ENCODE assay signal across 18 cellular contexts in genomic region chr16:31189412-31189778, GRCh38. TPM values are rescaled to one million over a fixed set of nuclear protein-coding genes. Genes with fewer than 3 reads are reported as not detected.
DNase-seq lines count a peak whose midpoint lies in the region; ATAC-seq and TF ChIP-seq lines count a peak whose summit lies in the region.
"Had no signal": no experiment of that assay in that cellular context is flagged by ENCODE, and none has a peak within 500 bp of the region (broad histone marks: within the 10 kb centered on the region; RNA-seq: fewer than 3 reads in every experiment).

No MANE protein-coding gene starts in this region.

- H3K4me3 Mint-ChIP-seq in activated CD4-positive, alpha-beta T cell treated with anti-CD3 and anti-CD28 coated beads, Interleukin-2, amount 10 ng/mL, durations not matched to agents 7 days and 5 days = no peak overlapping the region
- H3K4me3 Mint-ChIP-seq in activated T-helper 1 cell treated with anti-CD3 and anti-CD28 coated beads, Interleukin-12 subunit alpha, Interleukin-12 subunit beta, Interleukin-2, Interleukin-4 antibody, amounts not matched to agents 30 ng/mL and 10 ng/mL and 1 ng/mL, durations not matched to agents 14 hours and 24 hours and 36 hours = peak overlapping the region; percentile 34
- peak overlapping the region; percentile 13 for H3K4me3 Mint-ChIP-seq in neural crest cell

- no peak overlapping the region for H3K4me3 ChIP-seq in vagina
- H3K4me3 ChIP-seq: lung had no signal

- no peaks in the 10 kb centered on the region for H3K9me3 Mint-ChIP-seq in activated CD4-positive, alpha-beta T cell treated with anti-CD3 and anti-CD28 coated beads, Interleukin-2, amount 10 ng/mL, durations not matched to agents 7 days and 5 days
- no peaks in the 10 kb centered on the region for H3K9me3 Mint-ChIP-seq in activated T-helper 1 cell treated with anti-CD3 and anti-CD28 coated beads, Interleukin-12 subunit alpha, Interleukin-12 subunit beta, Interleukin-2, Interleukin-4 antibody, amounts not matched to agents 30 ng/mL and 10 ng/mL and 1 ng/mL, durations not matched to agents 14 hours and 24 hours and 36 hours
- no peaks in the 10 kb centered on the region for H3K9me3 Mint-ChIP-seq in neural crest cell
- H3K9me3 Mint-ChIP-seq: H9 had no signal

- H3K27me3 Mint-ChIP-seq in activated CD4-positive, alpha-beta T cell treated with anti-CD3 and anti-CD28 coated beads, Interleukin-2, amount 10 ng/mL, durations not matched to agents 7 days and 5 days = no peaks in the 10 kb centered on the region
- no peaks in the 10 kb centered on the region for H3K27me3 Mint-ChIP-seq in activated T-helper 1 cell treated with anti-CD3 and anti-CD28 coated beads, Interleukin-12 subunit alpha, Interleukin-12 subunit beta, Interleukin-2, Interleukin-4 antibody, amounts not matched to agents 30 ng/mL and 10 ng/mL and 1 ng/mL, durations not matched to agents 14 hours and 24 hours and 36 hours (ENCODE audit: insufficient read depth)
- H3K27me3 Mint-ChIP-seq in neural crest cell (ENCODE audit: low read depth) = peaks cover 42% of the 10 kb centered on the region

- peaks cover 93% of the 10 kb centered on the region for H3K36me3 Mint-ChIP-seq in activated CD4-positive, alpha-beta T cell treated with anti-CD3 and anti-CD28 coated beads, Interleukin-2, amount 10 ng/mL, durations not matched to agents 7 days and 5 days (ENCODE audit: low read depth)
- H3K36me3 Mint-ChIP-seq in activated T-helper 1 cell treated with anti-CD3 and anti-CD28 coated beads, Interleukin-12 subunit alpha, Interleukin-12 subunit beta, Interleukin-2, Interleukin-4 antibody, amounts not matched to agents 30 ng/mL and 10 ng/mL and 1 ng/mL, durations not matched to agents 14 hours and 24 hours and 36 hours (ENCODE audit: low read depth) = peaks cover 84% of the 10 kb centered on the region
- peaks cover 81% of the 10 kb centered on the region for H3K36me3 Mint-ChIP-seq in neural crest cell (ENCODE audit: low read depth)

- H3K27me3 ChIP-seq in vagina = no peaks in the 10 kb centered on the region

- POLR2A ChIA-PET in activated CD4-positive, alpha-beta T cell treated with anti-CD3 and anti-CD28 coated beads, Interleukin-2, amount 10 ng/mL, durations not matched to agents 7 days and 5 days (lab: Charles Lee) = interaction anchor here (0.7 to 1.5 kb wide), 3 partner anchors 8 to 509 kb away, joined by 3 to 6 read pairs (median 4); no protein-coding TSS in a partner anchor

- H3K9me3 ChIP-seq in vagina = no peaks in the 10 kb centered on the region

- peaks cover 77% of the 10 kb centered on the region for H3K4me1 Mint-ChIP-seq in activated CD4-positive, alpha-beta T cell treated with anti-CD3 and anti-CD28 coated beads, Interleukin-2, amount 10 ng/mL, durations not matched to agents 7 days and 5 days
- peaks cover 84% of the 10 kb centered on the region for H3K4me1 Mint-ChIP-seq in activated T-helper 1 cell treated with anti-CD3 and anti-CD28 coated beads, Interleukin-12 subunit alpha, Interleukin-12 subunit beta, Interleukin-2, Interleukin-4 antibody, amounts not matched to agents 30 ng/mL and 10 ng/mL and 1 ng/mL, durations not matched to agents 14 hours and 24 hours and 36 hours (ENCODE audit: low read depth)
- H3K4me1 Mint-ChIP-seq in neural crest cell = peaks cover 46% of the 10 kb centered on the region

- TF ChIP-seq POLR2A in vagina (IDR thresholded peaks at IDR 0.05) = no peak

- H3K27ac Mint-ChIP-seq in activated CD4-positive, alpha-beta T cell treated with anti-CD3 and anti-CD28 coated beads, Interleukin-2, amount 10 ng/mL, durations not matched to agents 7 days and 5 days = peak overlapping the region; percentile 3
- peak overlapping the region; percentile 70 for H3K27ac Mint-ChIP-seq in activated T-helper 1 cell treated with anti-CD3 and anti-CD28 coated beads, Interleukin-12 subunit alpha, Interleukin-12 subunit beta, Interleukin-2, Interleukin-4 antibody, amounts not matched to agents 30 ng/mL and 10 ng/mL and 1 ng/mL, durations not matched to agents 14 hours and 24 hours and 36 hours
- no peak overlapping the region for H3K27ac Mint-ChIP-seq in neural crest cell (ENCODE audit: unreplicated experiment)

- TF ChIP-seq CTCF in neural crest cell (conservative IDR thresholded peaks at IDR 0.05) (no peak), vagina (IDR thresholded peaks at IDR 0.05) (no peak)

- ATAC-seq in HG03196 (IDR thresholded peaks at IDR 0.05; ENCODE audit: unreplicated experiment) = no peak
- ATAC-seq: sciatic nerve had no signal

- no peak for DNase-seq in activated CD4-positive, alpha-beta T cell treated with anti-CD3 and anti-CD28 coated beads, Interleukin-2, amount 10 ng/mL, durations not matched to agents 7 days and 5 days
- DNase-seq in activated CD4-positive, alpha-beta T cell treated with anti-CD3 and anti-CD28 coated beads, Interleukin-2, amount 50 U/mL, for 1 hour = no peak
- DNase-seq in activated T-helper 1 cell treated with anti-CD3 and anti-CD28 coated beads, Interleukin-12 subunit alpha, Interleukin-12 subunit beta, Interleukin-2, Interleukin-4 antibody, amounts not matched to agents 30 ng/mL and 10 ng/mL and 1 ng/mL, durations not matched to agents 14 hours and 24 hours and 36 hours (ENCODE audit: low spot score) = no peak
- DNase-seq in neural crest cell (ENCODE audit: low read depth, low spot score) = no peak
- DNase-seq in vagina (ENCODE audit: extremely low spot score in 2 of 2) = no peak
- DNase-seq: EL; H9; KBM-7; NCI-H1105; NCI-H2171 treated with DMSO at 0.1 percent for 48 hours; stimulated activated CD4-positive, alpha-beta T cell treated with anti-CD3 and anti-CD28 coated beads, Interleukin-4, amount 100 ng/mL, for 1 hour; T-helper 9 cell had no signal

- H3K36me3 ChIP-seq in vagina = peaks cover 4 to 99% of the 10 kb centered on the region in 2 donors

- CTCF ChIA-PET in activated CD4-positive, alpha-beta T cell treated with anti-CD3 and anti-CD28 coated beads, Interleukin-2, amount 10 ng/mL, durations not matched to agents 7 days and 5 days (lab: Charles Lee) = interaction anchor here (0.6 to 2.3 kb wide), 8 partner anchors 9 to 254 kb away, joined by 3 to 9 read pairs (median 4); partner anchors contain the start of gene FUS

- peaks cover 2% of the 10 kb centered on the region for H3K4me1 ChIP-seq in vagina

- intact Hi-C loops in activated T-helper 1 cell treated with anti-CD3 and anti-CD28 coated beads, Interleukin-12 subunit alpha, Interleukin-12 subunit beta, Interleukin-2, Interleukin-4 antibody, amounts not matched to agents 30 ng/mL and 10 ng/mL and 1 ng/mL, durations not matched to agents 14 hours and 24 hours and 36 hours (cut with micrococcal nuclease) = no loop called here
- intact Hi-C loops in vagina (cut with DNase I) = loop anchor here (10.0 kb wide), 1 partner anchor 255 kb away; the partner anchor contains the start of gene ZNF843

- H3K27ac ChIP-seq in vagina = no peak overlapping the region
- H3K27ac ChIP-seq: RWPE1 had no signal

RNA-seq across cellular contexts. Expression of gene FUS, which starts 9.5 kb away (rescaled TPM):
- 100 to 1,000 TPM; 552 to 581 TPM for total RNA-seq in activated CD4-positive, alpha-beta T cell treated with anti-CD3 and anti-CD28 coated beads, Interleukin-2, amount 10 ng/mL, durations not matched to agents 7 days and 5 days
- 950 and 955 TPM in 2 replicates for total RNA-seq in activated T-helper 1 cell treated with anti-CD3 and anti-CD28 coated beads, Interleukin-12 subunit alpha, Interleukin-12 subunit beta, Interleukin-2, Interleukin-4 antibody, amounts not matched to agents 30 ng/mL and 10 ng/mL and 1 ng/mL, durations not matched to agents 14 hours and 24 hours and 36 hours
- total RNA-seq in neural crest cell (970 and 984 TPM in 2 replicates), vagina (74.2 TPM)

RNA-seq across cellular contexts. Expression of gene PYCARD, which starts 13.2 kb away (rescaled TPM):
- 10 to 100 TPM; 66.8 to 68.0 TPM for total RNA-seq in activated CD4-positive, alpha-beta T cell treated with anti-CD3 and anti-CD28 coated beads, Interleukin-2, amount 10 ng/mL, durations not matched to agents 7 days and 5 days
- total RNA-seq in activated T-helper 1 cell treated with anti-CD3 and anti-CD28 coated beads, Interleukin-12 subunit alpha, Interleukin-12 subunit beta, Interleukin-2, Interleukin-4 antibody, amounts not matched to agents 30 ng/mL and 10 ng/mL and 1 ng/mL, durations not matched to agents 14 hours and 24 hours and 36 hours = 20.9 and 21.2 TPM in 2 replicates
- total RNA-seq in neural crest cell = 1.7 and 3.3 TPM in 2 replicates
- 85.0 TPM for total RNA-seq in vagina

RNA-seq across cellular contexts. Expression of gene TRIM72, which starts 24.5 kb away (rescaled TPM):
- not detected for total RNA-seq in activated CD4-positive, alpha-beta T cell treated with anti-CD3 and anti-CD28 coated beads, Interleukin-2, amount 10 ng/mL, durations not matched to agents 7 days and 5 days
- total RNA-seq in activated T-helper 1 cell treated with anti-CD3 and anti-CD28 coated beads, Interleukin-12 subunit alpha, Interleukin-12 subunit beta, Interleukin-2, Interleukin-4 antibody, amounts not matched to agents 30 ng/mL and 10 ng/mL and 1 ng/mL, durations not matched to agents 14 hours and 24 hours and 36 hours = 0.10 and 0.15 TPM in 2 replicates
- 0.05 TPM in 1 of 2 replicates, not detected in the other for total RNA-seq in neural crest cell
- total RNA-seq in vagina = not detected

RNA-seq across cellular contexts. Expression of gene PYDC1, which starts 27.5 kb away (rescaled TPM):
- total RNA-seq in activated CD4-positive, alpha-beta T cell treated with anti-CD3 and anti-CD28 coated beads, Interleukin-2, amount 10 ng/mL, durations not matched to agents 7 days and 5 days = not detected
- not detected in 2 replicates for total RNA-seq in activated T-helper 1 cell treated with anti-CD3 and anti-CD28 coated beads, Interleukin-12 subunit alpha, Interleukin-12 subunit beta, Interleukin-2, Interleukin-4 antibody, amounts not matched to agents 30 ng/mL and 10 ng/mL and 1 ng/mL, durations not matched to agents 14 hours and 24 hours and 36 hours
- not detected in 2 replicates for total RNA-seq in neural crest cell
- not detected for total RNA-seq in vagina
- total RNA-seq: A673, lung, sciatic nerve, urinary bladder had no signal

RNA-seq across cellular contexts. Expression of gene PRSS36, which starts 39.5 kb away (rescaled TPM):
- total RNA-seq in activated CD4-positive, alpha-beta T cell treated with anti-CD3 and anti-CD28 coated beads, Interleukin-2, amount 10 ng/mL, durations not matched to agents 7 days and 5 days = 1 to 10 TPM in 1 of 2 experiments, under 1 TPM in 1; 0.89 to 1.7 TPM
- total RNA-seq in activated T-helper 1 cell treated with anti-CD3 and anti-CD28 coated beads, Interleukin-12 subunit alpha, Interleukin-12 subunit beta, Interleukin-2, Interleukin-4 antibody, amounts not matched to agents 30 ng/mL and 10 ng/mL and 1 ng/mL, durations not matched to agents 14 hours and 24 hours and 36 hours = 0.27 and 0.34 TPM in 2 replicates
- 0.68 and 1.1 TPM in 2 replicates for total RNA-seq in neural crest cell
- total RNA-seq in vagina = 1.2 TPM
